In the genomic region with DNA sequence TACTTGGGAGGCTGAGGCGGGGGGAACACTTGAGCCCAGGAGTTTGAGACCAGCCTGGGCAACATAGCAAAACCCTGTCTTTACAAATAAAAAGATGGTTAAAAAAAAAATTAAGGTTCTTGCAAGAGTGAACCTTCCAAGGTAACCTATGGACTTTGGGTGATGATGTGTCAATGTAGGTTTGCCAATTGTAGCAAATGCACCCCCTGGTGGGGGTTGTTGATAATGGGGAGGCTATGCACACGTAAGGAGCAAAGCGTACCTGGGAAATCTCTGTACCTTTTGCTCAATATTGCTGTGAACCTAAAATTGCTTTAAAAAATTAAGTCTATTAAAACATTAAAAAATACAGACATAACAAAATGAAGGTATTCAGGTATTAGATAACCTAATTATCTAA, we compare ENCODE assay signal across 8 cellular contexts.
DNase-seq lines count a peak whose midpoint lies in the region; ATAC-seq and TF ChIP-seq lines count a peak whose summit lies in the region.

No MANE protein-coding gene starts in this region.

- H3K79me2 ChIP-seq in parathyroid adenoma: no peaks in the 10 kb centered on the region

- no peaks in the 10 kb centered on the region for H3K9me3 Mint-ChIP-seq in natural killer cell
- H3K9me3 Mint-ChIP-seq in natural killer cell treated with Interleukin-12 subunit alpha and Interleukin-12 subunit beta and Interleukin-15 and Interleukin-18, amount 100 ng/mL, for 72 hours: no peaks in the 10 kb centered on the region

- H3K27me3 ChIP-seq in brain microvascular endothelial cell (replicated peaks): no peaks in the 10 kb centered on the region
- no peaks in the 10 kb centered on the region for H3K27me3 ChIP-seq in parathyroid adenoma (ENCODE audit: control insufficient read depth, insufficient read depth, low read length)

- TF ChIP-seq CTCF in natural killer cell (IDR thresholded peaks at IDR 0.05) (peak; percentile 18), brain microvascular endothelial cell (IDR thresholded peaks at IDR 0.05; ENCODE audit: low read depth, low read length, missing control alignments) (peak; percentile 71), parathyroid adenoma (IDR thresholded peaks at IDR 0.05) (peak; percentile 10)

- in situ Hi-C loops in brain microvascular endothelial cell (cut with HindIII; ENCODE audit: low pct_ligation_motif_present, low sequenced_read_pairs): no loop called here

- H3K27ac Mint-ChIP-seq in natural killer cell: no peak overlapping the region
- H3K27ac Mint-ChIP-seq in natural killer cell treated with Interleukin-12 subunit alpha and Interleukin-12 subunit beta and Interleukin-15 and Interleukin-18, amount 100 ng/mL, for 72 hours: no peak overlapping the region

- no peak overlapping the region for H3K27ac ChIP-seq in brain microvascular endothelial cell
- H3K27ac ChIP-seq in parathyroid adenoma: no peak overlapping the region

- intact Hi-C loops in natural killer cell (cut with micrococcal nuclease): no loop called here

- no peak for ATAC-seq in natural killer cell
- ATAC-seq in natural killer cell treated with Interleukin-12 subunit alpha and Interleukin-12 subunit beta and Interleukin-15 and Interleukin-18, amount 100 ng/mL, for 72 hours: no peak

- H3K36me3 ChIP-seq in brain microvascular endothelial cell (replicated peaks) (no peaks in the 10 kb centered on the region), parathyroid adenoma (ENCODE audit: control insufficient read depth, insufficient read depth, low read length) (no peaks in the 10 kb centered on the region)

- H3K4me2 ChIP-seq in parathyroid adenoma (ENCODE audit: low read length): no peak overlapping the region

- H3K4me3 Mint-ChIP-seq in natural killer cell: no peak overlapping the region
- H3K4me3 Mint-ChIP-seq in natural killer cell treated with Interleukin-12 subunit alpha and Interleukin-12 subunit beta and Interleukin-15 and Interleukin-18, amount 100 ng/mL, for 72 hours: no peak overlapping the region

- no peak overlapping the region for H2AFZ ChIP-seq in parathyroid adenoma

- DNase-seq in natural killer cell (no peak), NAMALWA (ENCODE audit: low spot score) (peak; percentile 81), brain microvascular endothelial cell (no peak), NCI-H345 (lab: John Stamatoyannopoulos, UW) (no peak), DMS153 (lab: John Stamatoyannopoulos, UW) (no peak), anterior cingulate cortex (lab: John Stamatoyannopoulos, UW) (no peak)
- DNase-seq in natural killer cell treated with Interleukin-12 subunit alpha and Interleukin-12 subunit beta and Interleukin-15 and Interleukin-18, amount 100 ng/mL, for 72 hours (ENCODE audit: low spot score): no peak

- H3K4me1 ChIP-seq in parathyroid adenoma: no peaks in the 10 kb centered on the region

- no peak overlapping the region for H3K9ac ChIP-seq in parathyroid adenoma

- H3K4me3 ChIP-seq in brain microvascular endothelial cell (ENCODE audit: low read depth, low read length) (no peak overlapping the region), parathyroid adenoma (ENCODE audit: low read depth, low read length) (no peak overlapping the region)

- no peaks in the 10 kb centered on the region for H3K4me1 Mint-ChIP-seq in natural killer cell
- no peaks in the 10 kb centered on the region for H3K4me1 Mint-ChIP-seq in natural killer cell treated with Interleukin-12 subunit alpha and Interleukin-12 subunit beta and Interleukin-15 and Interleukin-18, amount 100 ng/mL, for 72 hours (ENCODE audit: low read depth in 2 of 2)

- H3K36me3 Mint-ChIP-seq in natural killer cell: peaks cover 8% of the 10 kb centered on the region
- H3K36me3 Mint-ChIP-seq in natural killer cell treated with Interleukin-12 subunit alpha and Interleukin-12 subunit beta and Interleukin-15 and Interleukin-18, amount 100 ng/mL, for 72 hours: no peaks in the 10 kb centered on the region

- H3K27me3 Mint-ChIP-seq in natural killer cell (ENCODE audit: low read depth in 2 of 2): no peaks in the 10 kb centered on the region
- no peaks in the 10 kb centered on the region for H3K27me3 Mint-ChIP-seq in natural killer cell treated with Interleukin-12 subunit alpha and Interleukin-12 subunit beta and Interleukin-15 and Interleukin-18, amount 100 ng/mL, for 72 hours

- H3K9me3 ChIP-seq in parathyroid adenoma (ENCODE audit: control insufficient read depth, low read length): no peaks in the 10 kb centered on the region

Comparison
In these comparisons a context has a peak if more than half of its experiments do, and no peak if none do; other contexts are left out.
1. CTCF ChIP-seq: peak in every context shown above with its lines; median percentile 71 in brain microvascular endothelial cell; 18 in natural killer cell; 10 in parathyroid adenoma.